Comparison of ENCODE assay signal across 1 cellular context in genomic region chrX:134990475-134991473, GRCh38.
A peak's percentile ranks its signal among the peaks of the same experiment; 100 is the strongest.
TF ChIP-seq lines count a peak whose summit lies in the region.

SMIM10 (plus strand) TSS chrX:134990991; CDS start chrX:134991096, 105 bp downstream.

TF ChIP-seq in HEK293, 187 proteins besides CTCF, POLR2A, EP300 and RAD21 (continued from another document and continues in another):
- no peak for TF ChIP-seq ZNF148 (tag by site-specific recombination; IDR thresholded peaks at IDR 0.05; ENCODE audit: borderline replicate concordance)
- TF ChIP-seq ZNF626 (tag by site-specific recombination; IDR thresholded peaks at IDR 0.05), result no peak
- TF ChIP-seq ZNF398 (tag by site-specific recombination; IDR thresholded peaks at IDR 0.05), result 0 out of 2 replicates have a peak, but pooled peaks have one; percentile 14
- no peak for TF ChIP-seq ZBTB10 (tag by site-specific recombination; IDR thresholded peaks at IDR 0.05)
- peak; percentile 78; the same call in 1 of the 2 replicates for TF ChIP-seq ZNF184 (tag by site-specific recombination; IDR thresholded peaks at IDR 0.05)
- TF ChIP-seq ZBTB17 (tag by site-specific recombination; IDR thresholded peaks at IDR 0.05), result peak; percentile 84
- TF ChIP-seq ZNF10 (tag by site-specific recombination; IDR thresholded peaks at IDR 0.05), result no peak
- TF ChIP-seq ZNF843 (tag by site-specific recombination; IDR thresholded peaks at IDR 0.05), result peak; percentile 60
- no peak for TF ChIP-seq BCL6B (tag by site-specific recombination; IDR thresholded peaks at IDR 0.05)
- peak; percentile 85; the same call in 1 of the 2 replicates for TF ChIP-seq ZSCAN5A (tag by site-specific recombination; IDR thresholded peaks at IDR 0.05)
- TF ChIP-seq REPIN1 (tag by site-specific recombination; IDR thresholded peaks at IDR 0.05; ENCODE audit: low read depth), result no peak
- TF ChIP-seq PRDM6 (tag by site-specific recombination; IDR thresholded peaks at IDR 0.05), result no peak
- TF ChIP-seq ZBTB20 (tag by site-specific recombination; IDR thresholded peaks at IDR 0.05), result peak; percentile 61; the same call in 1 of the 2 replicates
- peak; percentile 62 for TF ChIP-seq ZNF24 (tag by site-specific recombination; IDR thresholded peaks at IDR 0.05)
- TF ChIP-seq ZNF776 (tag by site-specific recombination; IDR thresholded peaks at IDR 0.05; ENCODE audit: borderline replicate concordance), result 0 out of 2 replicates have a peak, but pooled peaks have one; percentile 31
- TF ChIP-seq KLF7 (tag by site-specific recombination; IDR thresholded peaks at IDR 0.05; ENCODE audit: borderline replicate concordance), result peak; percentile 87; the same call in 1 of the 2 replicates
- no peak for TF ChIP-seq MYNN (tag by site-specific recombination; IDR thresholded peaks at IDR 0.05; ENCODE audit: borderline replicate concordance)
- TF ChIP-seq ZNF701 (tag by site-specific recombination; IDR thresholded peaks at IDR 0.05), result no peak
- peak; percentile 70 for TF ChIP-seq ZNF341 (tag by site-specific recombination; IDR thresholded peaks at IDR 0.05; ENCODE audit: low read depth)
- peak; percentile 61; the same call in 1 of the 2 replicates for TF ChIP-seq BCL11A (tag by site-specific recombination; IDR thresholded peaks at IDR 0.05; ENCODE audit: low read depth)
- TF ChIP-seq ZNF585B (tag by site-specific recombination; IDR thresholded peaks at IDR 0.05), result no peak
- peak; percentile 79 for TF ChIP-seq ZNF121 (tag by site-specific recombination; IDR thresholded peaks at IDR 0.05)
- TF ChIP-seq ZNF37A (tag by site-specific recombination; IDR thresholded peaks at IDR 0.05), result no peak
- TF ChIP-seq ZEB2 (tag by site-specific recombination; IDR thresholded peaks at IDR 0.05), result peak; percentile 78
- peak; percentile 92 for TF ChIP-seq ZNF600 (tag by site-specific recombination; IDR thresholded peaks at IDR 0.05)
- peak; percentile 48; the same call in 1 of the 2 replicates for TF ChIP-seq ZSCAN23 (tag by site-specific recombination; IDR thresholded peaks at IDR 0.05)
- no peak for TF ChIP-seq ZNF48 (tag by site-specific recombination; IDR thresholded peaks at IDR 0.05)
- no peak for TF ChIP-seq SETDB1 (IDR thresholded peaks at IDR 0.05; ENCODE audit: insufficient read length, low read length)
- peak; percentile 82; the same call in 1 of the 2 replicates for TF ChIP-seq KLF17 (tag by site-specific recombination; IDR thresholded peaks at IDR 0.05)
- TF ChIP-seq ZBTB21 (tag by site-specific recombination; IDR thresholded peaks at IDR 0.05), result no peak
- TF ChIP-seq ZNF473 (tag by site-specific recombination; IDR thresholded peaks at IDR 0.05), result no peak
- TF ChIP-seq ZNF658 (tag by site-specific recombination; IDR thresholded peaks at IDR 0.05), result no peak
- TF ChIP-seq EGR2 (tag by site-specific recombination; IDR thresholded peaks at IDR 0.05; ENCODE audit: low read depth), result peak; percentile 64
- no peak for TF ChIP-seq ZNF529 (tag by site-specific recombination; IDR thresholded peaks at IDR 0.05; ENCODE audit: insufficient replicate concordance)
- TF ChIP-seq ZFHX2 (tag by site-specific recombination; conservative IDR thresholded peaks at IDR 0.05), result peak; percentile 83
- TF ChIP-seq ZNF785 (tag by site-specific recombination; IDR thresholded peaks at IDR 0.05), result no peak
- no peak for TF ChIP-seq ZNF292 (tag by site-specific recombination; IDR thresholded peaks at IDR 0.05; ENCODE audit: borderline replicate concordance, low read depth)
- TF ChIP-seq ZNF792 (tag by site-specific recombination; IDR thresholded peaks at IDR 0.05), result no peak
- TF ChIP-seq KLF1 (tag by site-specific recombination; IDR thresholded peaks at IDR 0.05), result peak; percentile 69
- peak; percentile 80; the same call in 1 of the 2 replicates for TF ChIP-seq HIC1 (tag by site-specific recombination; IDR thresholded peaks at IDR 0.05)
- TF ChIP-seq ZBTB49 (tag by site-specific recombination; IDR thresholded peaks at IDR 0.05; ENCODE audit: low read depth), result no peak
- TF ChIP-seq ZNF26 (tag by site-specific recombination; IDR thresholded peaks at IDR 0.05), result no peak
- TF ChIP-seq ZNF239 (tag by site-specific recombination; IDR thresholded peaks at IDR 0.05), result no peak
- TF ChIP-seq ZNF202 (tag by site-specific recombination; IDR thresholded peaks at IDR 0.05; ENCODE audit: borderline replicate concordance), result no peak; the same call in 1 of the 2 replicates
